ENCODE assay signal across 8 cellular contexts in the genomic region with DNA sequence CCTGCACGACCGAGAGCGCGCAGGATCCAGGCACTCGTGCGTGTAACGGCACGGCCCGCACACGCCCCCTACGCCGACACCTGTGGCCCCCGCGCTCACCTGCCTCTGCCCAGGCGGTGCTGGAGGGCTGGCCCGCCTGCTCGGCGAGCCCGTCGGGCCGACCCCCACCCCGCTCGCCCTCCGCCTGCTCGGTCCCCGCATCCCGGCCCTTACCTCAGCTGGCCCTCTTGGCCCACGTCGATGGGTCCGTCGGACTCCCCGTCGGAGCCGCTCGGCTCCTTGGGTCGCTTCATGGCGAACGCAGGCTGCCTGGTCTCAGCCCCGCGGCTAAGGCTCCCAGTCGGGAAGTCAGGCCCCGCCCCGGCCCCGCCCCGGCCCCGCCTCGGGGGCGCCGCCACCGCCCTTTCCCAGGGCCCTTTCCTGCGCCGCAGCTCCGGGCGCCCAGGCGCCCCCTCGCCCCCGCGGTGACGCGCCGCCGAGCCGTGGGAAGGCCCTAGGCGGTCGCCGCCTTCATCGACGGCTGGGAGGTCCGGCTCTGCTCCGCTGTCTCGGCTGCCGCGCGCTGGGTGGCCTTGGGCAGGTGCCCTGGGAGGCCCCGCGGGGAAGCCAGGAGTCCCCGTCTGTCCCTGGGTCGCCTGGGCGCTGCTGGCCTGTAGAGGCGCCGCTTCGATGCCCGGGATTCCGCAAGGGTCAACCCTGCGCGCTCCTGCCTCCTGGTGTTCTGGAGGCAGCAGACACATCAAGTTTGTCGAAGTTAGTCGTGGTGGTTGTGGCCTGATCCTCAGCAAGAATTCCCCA. TPM values are rescaled to one million over a fixed set of nuclear protein-coding genes. Genes with fewer than 3 reads are reported as not detected.
DNase-seq lines count a peak whose midpoint lies in the region; ATAC-seq and TF ChIP-seq lines count a peak whose summit lies in the region.

HEYL (minus strand) TSS at position 311 of the 798 bp plus-strand sequence; CDS start at position 293, 18 bp downstream.

- TF ChIP-seq POLR2A in spleen (IDR thresholded peaks at IDR 0.05): no peak

- H3K27me3 Mint-ChIP-seq in CD4-positive, alpha-beta memory T cell: peaks cover 5 to 20% of the 10 kb centered on the region in 2 donors
- peaks cover 25 to 39% of the 10 kb centered on the region in 2 donors for H3K27me3 Mint-ChIP-seq in T-cell

- H3K27ac ChIP-seq in CD4-positive, alpha-beta memory T cell (ENCODE audit: low read depth, low read length): no peak within 1 kb of the TSS
- no peak within 1 kb of the TSS for H3K27ac ChIP-seq in iPS DF 6.9 (ENCODE audit: low read length)
- H3K27ac ChIP-seq in spleen: peak within 1 kb of the TSS in 7 of 8 donors; percentile 28 to 77 (median 61)

- ATAC-seq in T-cell (replicated peaks in 1 of 4) (peak; percentile 87 to 93 (median 92)), HG03280 (IDR thresholded peaks at IDR 0.05; ENCODE audit: unreplicated experiment) (no peak), GM21526 (IDR thresholded peaks at IDR 0.05; ENCODE audit: low FRiP score, unreplicated experiment) (no peak)

- POLR2A ChIA-PET in CD4-positive, alpha-beta memory T cell (lab: Charles Lee; ENCODE audit: partially characterized antibody): no interaction called here
- POLR2A ChIA-PET in T-cell (lab: Charles Lee): no interaction called here

- no CpG with 5 or more reads among the region's 88 CpGs for WGBS in iPS DF 6.9 (ENCODE audit: insufficient coverage, insufficient read length)
- 4 to 5% (median 5%) methylated on average over 17 to 88 of the region's 88 CpGs for WGBS in spleen, 5 donors

- H3K9me3 ChIP-seq in CD4-positive, alpha-beta memory T cell (ENCODE audit: control insufficient read depth in 1 of 2, low read length in 2 of 2): no peaks in the 10 kb centered on the region
- H3K9me3 ChIP-seq in iPS DF 6.9 (ENCODE audit: control insufficient read depth, insufficient read depth, low read length) (no peaks in the 10 kb centered on the region), spleen (no peaks in the 10 kb centered on the region)

- peak; percentile 29 to 57 (median 43) for DNase-seq in CD4-positive, alpha-beta memory T cell
- DNase-seq in Jurkat, Clone E6-1 (ENCODE audit: low read depth, low spot score): no peak
- DNase-seq in T-cell (peak; percentile 12 to 70 (median 34)), iPS DF 6.9 (ENCODE audit: low read depth, low spot score) (no peak), spleen (peak; percentile 89)
- peak; percentile 47 for DNase-seq in activated naive CD8-positive, alpha-beta T cell treated with anti-CD3 and anti-CD28 coated beads, Interleukin-2, amount 50 U/mL, for 16 hours (ENCODE audit: low read depth, low spot score)

- peaks cover 5% of the 10 kb centered on the region for H3K4me1 ChIP-seq in CD4-positive, alpha-beta memory T cell (ENCODE audit: insufficient read depth, low read length)
- H3K4me1 ChIP-seq in iPS DF 6.9 (ENCODE audit: control insufficient read depth, insufficient read depth, low read length): 0 out of 2 replicates have a peak, but pooled peaks cover 1% of the 10 kb centered on the region
- peaks cover 0 to 47% (median 9%) of the 10 kb centered on the region in 6 donors for H3K4me1 ChIP-seq in spleen

- CTCF ChIA-PET in CD4-positive, alpha-beta memory T cell (lab: Charles Lee; ENCODE audit: partially characterized antibody): interaction anchor here (1.8 to 8.0 kb wide), 2 partner anchors 15 to 17 kb away, joined by 8 to 36 read pairs; no protein-coding TSS in a partner anchor
- CTCF ChIA-PET in T-cell (lab: Charles Lee): interaction anchor here in 1 of 2 donors (1.5 kb wide), 1 partner anchor 8 kb away, joined by 3 read pairs; no protein-coding TSS in a partner anchor

- H3K4me1 Mint-ChIP-seq in CD4-positive, alpha-beta memory T cell: peaks cover 0 to 2% (median under 1%) of the 10 kb centered on the region in 4 donors
- H3K4me1 Mint-ChIP-seq in T-cell: peaks cover 0 to 5% (median 3%) of the 10 kb centered on the region in 3 donors

- H3K36me3 ChIP-seq in CD4-positive, alpha-beta memory T cell (ENCODE audit: insufficient read depth, low read length): no peaks in the 10 kb centered on the region
- H3K36me3 ChIP-seq in iPS DF 6.9 (ENCODE audit: control insufficient read depth, insufficient read depth, low read length): no peaks in the 10 kb centered on the region
- no peaks in the 10 kb centered on the region for H3K36me3 ChIP-seq in spleen

- no peaks in the 10 kb centered on the region for H3K36me3 Mint-ChIP-seq in CD4-positive, alpha-beta memory T cell
- H3K36me3 Mint-ChIP-seq in T-cell: no peaks in the 10 kb centered on the region

- H3K9me3 Mint-ChIP-seq in CD4-positive, alpha-beta memory T cell: peaks cover 0 to 3% (median 0%) of the 10 kb centered on the region in 8 donors
- no peaks in the 10 kb centered on the region for H3K9me3 Mint-ChIP-seq in T-cell

- intact Hi-C loops in CD4-positive, alpha-beta memory T cell (cut with micrococcal nuclease): no loop called here
- intact Hi-C loops in spleen (cut with DNase I; ENCODE audit: low total_unique reads): no loop called here

- H3K4me3 ChIP-seq in CD4-positive, alpha-beta memory T cell (ENCODE audit: low read length in 2 of 2): peak within 1 kb of the TSS in 1 of 2 donors; percentile 35
- peak within 1 kb of the TSS; percentile 52 for H3K4me3 ChIP-seq in Jurkat, Clone E6-1 (ENCODE audit: low read length)
- H3K4me3 ChIP-seq in iPS DF 6.9 (ENCODE audit: low read length) (peak within 1 kb of the TSS; percentile 62; the same call in 1 of the 2 replicates), spleen (peak within 1 kb of the TSS; percentile 33 to 73 (median 44))

- H3K27me3 ChIP-seq in CD4-positive, alpha-beta memory T cell (ENCODE audit: insufficient read depth, low read length): no peaks in the 10 kb centered on the region
- H3K27me3 ChIP-seq in iPS DF 6.9 (ENCODE audit: control insufficient read depth, insufficient read depth, low read length): peaks cover 13% of the 10 kb centered on the region
- H3K27me3 ChIP-seq in spleen (replicated peaks in 1 of 7): peaks cover 0 to 59% (median 15%) of the 10 kb centered on the region in 7 donors

- H3K4me3 Mint-ChIP-seq in CD4-positive, alpha-beta memory T cell: peak within 1 kb of the TSS; percentile 60 to 84 (median 67)
- H3K4me3 Mint-ChIP-seq in T-cell: peak within 1 kb of the TSS; percentile 65 to 69 (median 67)

- peak in 3 of 11 experiments; percentile 18 to 25 (median 25) for TF ChIP-seq CTCF in spleen (IDR thresholded peaks at IDR 0.05 in 8 of 11, conservative IDR thresholded peaks at IDR 0.05 in 3 of 11)

- H3K27ac Mint-ChIP-seq in CD4-positive, alpha-beta memory T cell: no peak within 1 kb of the TSS
- H3K27ac Mint-ChIP-seq in T-cell: no peak within 1 kb of the TSS

RNA-seq across cellular contexts. Expression of gene HEYL, which starts in this region (rescaled TPM):
- under 1 TPM in 1 of 2 experiments, not detected in 1; 0.12 TPM for total RNA-seq in CD4-positive, alpha-beta memory T cell
- under 1 TPM in 1 of 2 donors, not detected in 1; 0.23 TPM for polyA plus RNA-seq in CD4-positive, alpha-beta memory T cell
- polyA plus RNA-seq in Jurkat, Clone E6-1 (2012; ENCODE audit: insufficient read depth, insufficient read length): 6.8 TPM
- total RNA-seq in T-cell: under 1 TPM in 2 of 5 donors, not detected in 3; 0.15 to 0.25 TPM
- total RNA-seq in spleen: 1 to 10 TPM; 3.2 to 9.9 (median 5.2) TPM
- 1 to 10 TPM; 1.2 to 3.1 (median 1.5) TPM for polyA plus RNA-seq in spleen

Comparison
In these comparisons a context has a peak if more than half of its experiments do, and no peak if none do; other contexts are left out.
1. Peak in DNase-seq in CD4-positive, alpha-beta memory T cell; RNA of the gene not detected or under 1 TPM.
2. Peak in DNase-seq and ATAC-seq in T-cell; RNA of the gene not detected or under 1 TPM.
3. DNase-seq: peak in activated naive CD8-positive, alpha-beta T cell treated with anti-CD3 and anti-CD28 coated beads, Interleukin-2, amount 50 U/mL, for 16 hours (single experiment) and spleen (single experiment); none in Jurkat, Clone E6-1 (single experiment) and iPS DF 6.9 (single experiment).
4. H3K27ac ChIP-seq: peak in spleen (7 of 8); none in CD4-positive, alpha-beta memory T cell (single experiment) and iPS DF 6.9 (single experiment).